Comparison of ENCODE assay signal across 1 cellular context in genomic region chr17:41648411-41649195, GRCh38.
TF ChIP-seq lines count a peak whose summit lies in the region.

No MANE protein-coding gene starts in this region.

TF ChIP-seq in HepG2, 621 proteins besides CTCF, POLR2A, EP300 and RAD21 (continued from another document and continues in another):
- TF ChIP-seq ZHX2 (IDR thresholded peaks at IDR 0.05; ENCODE audit: low read depth) (no peak), ZHX2 (CRISPR knock-in tag; IDR thresholded peaks at IDR 0.05; ENCODE audit: borderline replicate concordance) (0 out of 2 replicates have a peak, but pooled peaks have one; percentile 24), ZNF543 (CRISPR knock-in tag; IDR thresholded peaks at IDR 0.05) (no peak), ZNF512 (CRISPR knock-in tag; IDR thresholded peaks at IDR 0.05) (no peak; the same call in none of the 2 replicates), ZNF331 (CRISPR knock-in tag; IDR thresholded peaks at IDR 0.05) (peak; percentile 60), KAT8 (CRISPR knock-in tag; IDR thresholded peaks at IDR 0.05) (peak; percentile 36; the same call in 1 of the 2 replicates), ZNF782 (CRISPR knock-in tag; IDR thresholded peaks at IDR 0.05; ENCODE audit: borderline replicate concordance) (0 out of 2 replicates have a peak, but pooled peaks have one; percentile 64), ARHGAP35 (CRISPR knock-in tag; IDR thresholded peaks at IDR 0.05; ENCODE audit: borderline replicate concordance) (peak; percentile 82), HNF1A (IDR thresholded peaks at IDR 0.05; ENCODE audit: low read depth) (no peak), HNF1A (CRISPR knock-in tag; IDR thresholded peaks at IDR 0.05; ENCODE audit: borderline replicate concordance) (no peak), ZNF629 (CRISPR knock-in tag; conservative IDR thresholded peaks at IDR 0.05) (0 out of 2 replicates have a peak, but pooled peaks have one; percentile 22), MXD4 (CRISPR knock-in tag; IDR thresholded peaks at IDR 0.05) (no peak), NCOA2 (CRISPR knock-in tag; IDR thresholded peaks at IDR 0.05) (no peak), ZFP36 (IDR thresholded peaks at IDR 0.05; ENCODE audit: borderline replicate concordance, low read depth, low read length, partially characterized antibody) (peak; percentile 26), ZBED4 (CRISPR knock-in tag; IDR thresholded peaks at IDR 0.05; ENCODE audit: borderline replicate concordance) (0 out of 2 replicates have a peak, but pooled peaks have one; percentile 41), IRF2 (CRISPR knock-in tag; IDR thresholded peaks at IDR 0.05) (peak; percentile 29; the same call in 1 of the 2 replicates), SRSF9 (IDR thresholded peaks at IDR 0.05; ENCODE audit: borderline replicate concordance, insufficient read depth, low read depth, low read length, poor library complexity, severe bottlenecking) (no peak), CHCHD3 (CRISPR knock-in tag; IDR thresholded peaks at IDR 0.05) (peak; percentile 45; the same call in 1 of the 2 replicates), ZNF407 (CRISPR knock-in tag; IDR thresholded peaks at IDR 0.05; ENCODE audit: not compliant biosample characterization) (peak; percentile 76), MBD4 (IDR thresholded peaks at IDR 0.05; ENCODE audit: borderline replicate concordance, low read length) (no peak), GMEB2 (CRISPR knock-in tag; IDR thresholded peaks at IDR 0.05; ENCODE audit: low read depth) (no peak), KDM2A (CRISPR knock-in tag; IDR thresholded peaks at IDR 0.05; ENCODE audit: borderline replicate concordance, low read depth) (peak; percentile 49; the same call in 1 of the 2 replicates), PBX2 (CRISPR knock-in tag; IDR thresholded peaks at IDR 0.05) (no peak)
